ENCODE assay signal across 8 cellular contexts in the genomic region with DNA sequence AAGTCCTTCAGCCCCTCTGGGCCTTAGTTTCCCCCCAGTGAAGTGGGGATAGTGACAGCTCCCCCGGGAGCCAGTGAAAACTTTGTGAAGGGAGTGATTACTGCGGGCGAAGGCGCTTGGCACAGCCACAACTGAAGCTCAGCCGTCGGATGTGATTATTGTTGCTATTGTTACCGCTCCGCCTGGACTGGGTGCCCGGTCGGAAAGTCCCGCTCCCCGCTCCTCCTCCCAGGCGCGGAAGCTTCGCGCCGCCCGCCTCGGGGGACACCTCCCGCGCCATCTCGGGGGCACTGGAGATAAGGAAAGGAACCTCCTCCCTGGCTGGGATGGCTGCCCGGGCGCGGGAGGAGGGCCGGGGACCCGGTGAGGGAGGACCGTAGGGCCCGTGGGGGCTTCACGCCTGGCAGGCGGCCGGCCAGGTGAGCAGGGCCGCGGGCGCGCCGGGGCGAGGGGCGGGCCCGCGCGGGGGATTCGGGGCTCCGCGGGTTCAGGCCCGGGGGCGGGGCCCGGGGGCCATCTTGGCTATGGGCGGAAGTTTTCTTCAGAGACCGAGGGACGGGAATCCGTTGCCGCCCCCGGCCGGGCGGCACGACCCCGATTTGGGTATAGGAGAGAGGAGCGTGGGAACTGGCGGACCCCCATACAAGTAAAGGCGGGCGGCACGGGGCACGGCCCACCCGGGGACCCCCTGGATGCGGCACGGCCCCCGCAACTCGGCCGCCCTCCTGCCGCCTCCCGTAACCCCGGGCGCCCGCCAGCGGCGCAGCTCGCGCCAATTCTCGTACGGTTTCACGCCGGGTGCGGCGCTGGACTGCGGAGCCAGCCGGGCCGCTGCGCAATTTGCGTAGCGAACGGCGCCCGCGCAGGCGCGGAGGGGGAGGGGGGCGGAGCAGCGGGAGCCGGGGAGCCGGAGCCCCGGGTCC. TPM values are rescaled to one million over a fixed set of nuclear protein-coding genes. Genes with fewer than 3 reads are reported as not detected.
DNase-seq lines count a peak whose midpoint lies in the region; ATAC-seq and TF ChIP-seq lines count a peak whose summit lies in the region.

A gene with protein sequence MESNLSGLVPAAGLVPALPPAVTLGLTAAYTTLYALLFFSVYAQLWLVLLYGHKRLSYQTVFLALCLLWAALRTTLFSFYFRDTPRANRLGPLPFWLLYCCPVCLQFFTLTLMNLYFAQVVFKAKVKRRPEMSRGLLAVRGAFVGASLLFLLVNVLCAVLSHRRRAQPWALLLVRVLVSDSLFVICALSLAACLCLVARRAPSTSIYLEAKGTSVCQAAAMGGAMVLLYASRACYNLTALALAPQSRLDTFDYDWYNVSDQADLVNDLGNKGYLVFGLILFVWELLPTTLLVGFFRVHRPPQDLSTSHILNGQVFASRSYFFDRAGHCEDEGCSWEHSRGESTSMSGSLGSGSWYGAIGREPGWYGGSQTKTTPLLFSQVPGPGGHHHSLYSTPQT (plus strand): TSS at position 887 of the 923 bp plus-strand sequence. CDS start 677 bp downstream, outside the sequence.

- intact Hi-C loops in activated CD4-positive, alpha-beta T cell treated with anti-CD3 and anti-CD28 coated beads, Interleukin-2, amount 10 ng/mL, durations not matched to agents 24 days and 14 days (cut with micrococcal nuclease) = loop anchor here (1.0 to 2.0 kb wide), 4 partner anchors 15 to 44 kb away; partner anchors contain the start of genes FKBP2 and PRDX5

- peaks cover 17% of the 10 kb centered on the region for H3K4me1 Mint-ChIP-seq in activated CD4-positive, alpha-beta T cell treated with anti-CD3 and anti-CD28 coated beads, Interleukin-2, amount 10 ng/mL, durations not matched to agents 24 days and 14 days

- ATAC-seq in GM18909 (IDR thresholded peaks at IDR 0.05; ENCODE audit: poor library complexity, unreplicated experiment) (peak; percentile 62), HG03139 (IDR thresholded peaks at IDR 0.05; ENCODE audit: unreplicated experiment) (peak; percentile 48)

- peaks cover 2% of the 10 kb centered on the region for H3K27me3 Mint-ChIP-seq in activated CD4-positive, alpha-beta T cell treated with anti-CD3 and anti-CD28 coated beads, Interleukin-2, amount 10 ng/mL, durations not matched to agents 24 days and 14 days

- H3K9me3 Mint-ChIP-seq in activated CD4-positive, alpha-beta T cell treated with anti-CD3 and anti-CD28 coated beads, Interleukin-2, amount 10 ng/mL, durations not matched to agents 24 days and 14 days = no peaks in the 10 kb centered on the region

- H3K36me3 Mint-ChIP-seq in activated CD4-positive, alpha-beta T cell treated with anti-CD3 and anti-CD28 coated beads, Interleukin-2, amount 10 ng/mL, durations not matched to agents 24 days and 14 days (ENCODE audit: low read depth) = peaks cover 20% of the 10 kb centered on the region

- CTCF ChIA-PET in AG04450 (lab: Charles Lee) = interaction anchor here (0.6 to 12.0 kb wide), 5 partner anchors 14 to 70 kb away, joined by 3 to 124 read pairs (median 3); partner anchors contain the start of gene CATSPERZ

- peak within 1 kb of the TSS; percentile 94 for H3K27ac Mint-ChIP-seq in activated CD4-positive, alpha-beta T cell treated with anti-CD3 and anti-CD28 coated beads, Interleukin-2, amount 10 ng/mL, durations not matched to agents 24 days and 14 days

- POLR2A ChIA-PET in AG04450 (lab: Yijun Ruan, JAX) = interaction anchor here (0.5 to 3.7 kb wide), 3 partner anchors 15 to 20 kb away, joined by 3 to 28 read pairs (median 5); partner anchors contain the start of gene ESRRA

- no peaks in the 10 kb centered on the region for H3K9me3 ChIP-seq in AG04450 (ENCODE audit: control insufficient read depth, insufficient read depth, low read length)

- peak within 1 kb of the TSS; percentile 89 for H3K4me3 Mint-ChIP-seq in activated CD4-positive, alpha-beta T cell treated with anti-CD3 and anti-CD28 coated beads, Interleukin-2, amount 10 ng/mL, durations not matched to agents 24 days and 14 days

- no peaks in the 10 kb centered on the region for H3K27me3 ChIP-seq in AG04450 (ENCODE audit: control insufficient read depth, insufficient read depth, low read length)

- TF ChIP-seq CTCF in AG04450 (IDR thresholded peaks at IDR 0.05; ENCODE audit: low read depth, low read length) (no peak), coronary artery (IDR thresholded peaks at IDR 0.05) (no peak)

- DNase-seq in AG04450 (ENCODE audit: low read depth, low spot score) (no peak), NCI-H446 (lab: John Stamatoyannopoulos, UW) (peak; percentile 85 to 89), coronary artery (ENCODE audit: low spot score) (peak; percentile 91), left kidney (ENCODE audit: low read depth, low spot score) (peak; percentile 90)
- DNase-seq in activated CD4-positive, alpha-beta T cell treated with anti-CD3 and anti-CD28 coated beads, Interleukin-2, amount 10 ng/mL, durations not matched to agents 24 days and 14 days = peak; percentile 98
- peak; percentile 93 for DNase-seq in stimulated activated CD4-positive, alpha-beta T cell treated with anti-CD3 and anti-CD28 coated beads, Interleukin-2, amount 100 ng/mL, for 24 hours

- H3K4me3 ChIP-seq in AG04450 (ENCODE audit: low read depth, low read length) = peak within 1 kb of the TSS; percentile 73
- H3K4me3 ChIP-seq in coronary artery = peak within 1 kb of the TSS; percentile 84

- H3K27ac ChIP-seq in AG04450 (ENCODE audit: low read depth, low read length) (peak within 1 kb of the TSS; percentile 88), coronary artery (peak within 1 kb of the TSS; percentile 89 to 97)

RNA-seq across cellular contexts. Expression of the gene that starts here (rescaled TPM):
- 12.4 and 21.1 TPM in 2 replicates for polyA plus RNA-seq in AG04450 (2011; rRNA removed)
- 8.9 and 11.4 TPM in 2 replicates for polyA minus RNA-seq in AG04450 (2011; rRNA and poly(A)+ RNA removed)
- 45.6 and 47.6 TPM in 2 replicates for total RNA-seq in activated CD4-positive, alpha-beta T cell treated with anti-CD3 and anti-CD28 coated beads, Interleukin-2, amount 10 ng/mL, durations not matched to agents 24 days and 14 days
